In genomic region chr18:33937270-33937816, GRCh38 we compare ENCODE assay signal across 21 cellular contexts.
A peak's percentile ranks its signal among the peaks of the same experiment; 100 is the strongest.
DNase-seq lines count a peak whose midpoint lies in the region; ATAC-seq and TF ChIP-seq lines count a peak whose summit lies in the region.
"Had no signal": no experiment of that assay in that cellular context is flagged by ENCODE, and none has a peak within 500 bp of the region (broad histone marks: within the 10 kb centered on the region; RNA-seq: fewer than 3 reads in every experiment).

No MANE protein-coding gene starts in this region.

- peak overlapping the region; percentile 42 for H3K27ac ChIP-seq in OCI-LY1 (ENCODE audit: low read depth, low read length, poor library complexity, severe bottlenecking)
- H3K27ac ChIP-seq: BLaER1 treated with 17β-estradiol and CSF1 and Interleukin-3, amounts not matched to agents 10 nM and 100 nM had no signal

- peaks cover 28% of the 10 kb centered on the region for H3K4me1 ChIP-seq in OCI-LY1 (ENCODE audit: insufficient read depth, low read length, severe bottlenecking)
- H3K4me1 ChIP-seq: BE2C; BLaER1 treated with 17β-estradiol and CSF1 and Interleukin-3, amounts not matched to agents 10 nM and 100 nM; HAP-1 had no signal

- ATAC-seq in activated CD4-positive, alpha-beta T cell treated with anti-CD3 and anti-CD28 coated beads for 36 hours, result no peak

- CTCF ChIA-PET in activated CD4-positive, alpha-beta T cell treated with anti-CD3 and anti-CD28 coated beads for 36 hours (lab: Charles Lee), result no interaction called here

- H3K27me3 ChIP-seq in OCI-LY1 (ENCODE audit: insufficient read depth, low read length), result no peaks in the 10 kb centered on the region
- H3K27me3 ChIP-seq: BE2C; BLaER1 treated with 17β-estradiol and CSF1 and Interleukin-3, amounts not matched to agents 10 nM and 100 nM had no signal

- DNase-seq in GM12865 (ENCODE audit: low read depth) (peak; percentile 46), osteocyte (ENCODE audit: extremely low spot score, unreplicated experiment) (no peak), NCI-H2081 treated with DMSO at 0.1 percent for 48 hours (lab: John Stamatoyannopoulos, UW) (no peak), germinal center (ENCODE audit: low spot score) (no peak), AG20443 (ENCODE audit: low spot score) (no peak)
- peak; percentile 26 for DNase-seq in Jurkat, Clone E6-1 (ENCODE audit: low read depth, low spot score)
- DNase-seq in activated CD4-positive, alpha-beta T cell treated with anti-CD3 and anti-CD28 coated beads for 36 hours, result no peak
- DNase-seq: AML-193; BE2C; CD4-positive, alpha-beta T cell; CD8-positive, alpha-beta memory T cell; DMS 273 treated with DMSO at 0.1 percent for 48 hours; DMS79; EL; GDM1; GOT3; HFFc6 had no signal

- H3K79me2 ChIP-seq in OCI-LY1 (ENCODE audit: insufficient read depth, low read length), result no peaks in the 10 kb centered on the region

- intact Hi-C loops in activated CD4-positive, alpha-beta T cell treated with anti-CD3 and anti-CD28 coated beads for 36 hours (cut with DNase I, micrococcal nuclease), result no loop called here

- H3K9me2 ChIP-seq in OCI-LY1 (ENCODE audit: low read depth, low read length), result no peaks in the 10 kb centered on the region

- POLR2A ChIA-PET in activated CD4-positive, alpha-beta T cell treated with anti-CD3 and anti-CD28 coated beads for 36 hours (lab: Charles Lee), result no interaction called here

- H3K27me3 Mint-ChIP-seq in osteocyte (ENCODE audit: unreplicated experiment), result no peaks in the 10 kb centered on the region
- H3K27me3 Mint-ChIP-seq in activated CD4-positive, alpha-beta T cell treated with anti-CD3 and anti-CD28 coated beads for 36 hours, result no peaks in the 10 kb centered on the region
- H3K27me3 Mint-ChIP-seq: CD4-positive, alpha-beta T cell; CD8-positive, alpha-beta memory T cell had no signal

- H3K36me3 ChIP-seq in OCI-LY1 (ENCODE audit: insufficient read depth, low read length), result no peaks in the 10 kb centered on the region
- H3K36me3 ChIP-seq: BE2C; BLaER1 treated with 17β-estradiol and CSF1 and Interleukin-3, amounts not matched to agents 10 nM and 100 nM; HAP-1 had no signal

- no peak overlapping the region for H3K4me2 ChIP-seq in OCI-LY1 (ENCODE audit: low read length)
- H3K4me2 ChIP-seq: BLaER1 treated with 17β-estradiol and CSF1 and Interleukin-3, amounts not matched to agents 10 nM and 100 nM had no signal

- H3K9me3 Mint-ChIP-seq in osteocyte (ENCODE audit: unreplicated experiment), result peaks cover 13% of the 10 kb centered on the region
- H3K9me3 Mint-ChIP-seq in activated CD4-positive, alpha-beta T cell treated with anti-CD3 and anti-CD28 coated beads for 36 hours (ENCODE audit: low read depth), result peaks cover 10% of the 10 kb centered on the region

- no peak overlapping the region for H3K4me3 ChIP-seq in GM12865 (ENCODE audit: low read depth, low read length)
- no peak overlapping the region for H3K4me3 ChIP-seq in Jurkat, Clone E6-1 (ENCODE audit: low read length)
- H3K4me3 ChIP-seq in OCI-LY1 (ENCODE audit: low read depth, low read length, poor library complexity, severe bottlenecking), result no peak overlapping the region
- H3K4me3 ChIP-seq: BLaER1 treated with 17β-estradiol and CSF1 and Interleukin-3, amounts not matched to agents 10 nM and 100 nM; HAP-1 had no signal

- H2AFZ ChIP-seq in OCI-LY1 (ENCODE audit: low read length), result no peak overlapping the region; the same call in 1 of the 2 replicates

- H3K36me3 Mint-ChIP-seq in osteocyte (ENCODE audit: unreplicated experiment), result no peaks in the 10 kb centered on the region
- no peaks in the 10 kb centered on the region for H3K36me3 Mint-ChIP-seq in activated CD4-positive, alpha-beta T cell treated with anti-CD3 and anti-CD28 coated beads for 36 hours (ENCODE audit: low read depth)
- H3K36me3 Mint-ChIP-seq: CD14-positive monocyte; CD8-positive, alpha-beta memory T cell had no signal

- no peaks in the 10 kb centered on the region for H3K9me3 ChIP-seq in OCI-LY1 (ENCODE audit: low read length)
- H3K9me3 ChIP-seq: BE2C, HAP-1 had no signal

- no peaks in the 10 kb centered on the region for H4K20me1 ChIP-seq in OCI-LY1 (ENCODE audit: insufficient read depth, low read length)
- H4K20me1 ChIP-seq: BLaER1 treated with 17β-estradiol and CSF1 and Interleukin-3, amounts not matched to agents 10 nM and 100 nM had no signal

- no peaks in the 10 kb centered on the region for H3F3A ChIP-seq in OCI-LY1 (ENCODE audit: insufficient read depth, low read length)

- H3K4me3 Mint-ChIP-seq in osteocyte (ENCODE audit: unreplicated experiment), result no peak overlapping the region
- H3K4me3 Mint-ChIP-seq in activated CD4-positive, alpha-beta T cell treated with anti-CD3 and anti-CD28 coated beads for 36 hours, result no peak overlapping the region
- H3K4me3 Mint-ChIP-seq: CD14-positive monocyte; CD4-positive, alpha-beta T cell; CD8-positive, alpha-beta memory T cell; HFFc6 had no signal

- no peak overlapping the region for H3K9ac ChIP-seq in OCI-LY1 (ENCODE audit: low read length)
- H3K9ac ChIP-seq: BLaER1 treated with 17β-estradiol and CSF1 and Interleukin-3, amounts not matched to agents 10 nM and 100 nM had no signal

- H3K27ac Mint-ChIP-seq in osteocyte (ENCODE audit: unreplicated experiment), result peak overlapping the region; percentile 3
- no peak overlapping the region for H3K27ac Mint-ChIP-seq in activated CD4-positive, alpha-beta T cell treated with anti-CD3 and anti-CD28 coated beads for 36 hours
- H3K27ac Mint-ChIP-seq: CD14-positive monocyte; CD4-positive, alpha-beta T cell; CD8-positive, alpha-beta memory T cell; HFFc6 had no signal

- H3K4me1 Mint-ChIP-seq in osteocyte (ENCODE audit: unreplicated experiment), result no peaks in the 10 kb centered on the region
- H3K4me1 Mint-ChIP-seq in activated CD4-positive, alpha-beta T cell treated with anti-CD3 and anti-CD28 coated beads for 36 hours, result no peaks in the 10 kb centered on the region
- H3K4me1 Mint-ChIP-seq: CD14-positive monocyte; CD8-positive, alpha-beta memory T cell had no signal

- no peak for TF ChIP-seq CTCF in GM12865 (IDR thresholded peaks at IDR 0.05; ENCODE audit: insufficient read depth, low read depth, low read length, missing control alignments)
- no peak for TF ChIP-seq CTCF in OCI-LY1 (IDR thresholded peaks at IDR 0.05; ENCODE audit: low read length)
- no peak for TF ChIP-seq CTCF in osteocyte (IDR thresholded peaks at IDR 0.05)

Comparison
In these comparisons a context has a peak if more than half of its experiments do, and no peak if none do; other contexts are left out.
1. DNase-seq: peak in GM12865 (single experiment) and Jurkat, Clone E6-1 (single experiment); none in osteocyte (single experiment), activated CD4-positive, alpha-beta T cell treated with anti-CD3 and anti-CD28 coated beads for 36 hours (single experiment), NCI-H2081 treated with DMSO at 0.1 percent for 48 hours (single experiment), germinal center (single experiment) and AG20443 (single experiment).